9 cellular contexts compared by ENCODE assay signal in the genomic region with DNA sequence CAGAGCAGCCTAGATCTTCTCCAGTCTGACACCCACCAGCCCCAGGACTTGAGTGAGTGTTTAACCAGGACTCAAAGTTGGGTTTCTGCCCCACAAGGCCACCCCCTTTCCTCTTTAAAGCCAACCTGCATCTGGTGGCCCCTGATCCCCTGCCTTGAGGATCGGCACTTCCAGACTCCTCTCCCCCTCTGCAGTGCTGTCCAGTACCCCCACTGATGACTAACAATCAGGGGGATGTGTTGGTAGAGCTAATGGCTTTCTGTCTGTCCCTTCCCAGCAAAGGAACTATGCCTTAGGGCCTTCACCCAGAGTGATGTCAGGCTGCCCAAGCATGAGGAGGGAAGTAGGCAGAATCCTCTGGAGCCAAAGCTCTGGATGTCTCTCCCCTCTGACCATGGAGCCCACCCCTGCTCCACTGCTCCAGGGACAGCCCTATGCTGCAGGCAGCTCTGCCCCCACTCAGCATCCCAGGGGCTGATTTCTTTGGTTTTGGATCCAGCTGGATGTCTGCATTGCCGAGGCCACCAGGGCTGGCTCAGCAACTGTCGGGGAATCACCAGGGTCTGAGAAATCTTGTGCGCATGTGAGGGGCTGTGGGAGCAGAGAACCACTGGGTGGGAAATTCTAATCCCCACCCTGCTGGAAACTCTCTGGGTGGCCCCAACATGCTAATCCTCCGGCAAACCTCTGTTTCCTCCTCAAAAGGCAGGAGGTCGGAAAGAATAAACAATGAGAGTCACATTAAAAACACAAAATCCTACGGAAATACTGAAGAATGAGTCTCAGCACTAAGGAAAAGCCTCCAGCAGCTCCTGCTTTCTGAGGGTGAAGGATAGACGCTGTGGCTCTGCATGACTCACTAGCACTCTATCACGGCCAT. TPM values are rescaled to one million over a fixed set of nuclear protein-coding genes. Genes with fewer than 3 reads are reported as not detected.
DNase-seq lines count a peak whose midpoint lies in the region; ATAC-seq and TF ChIP-seq lines count a peak whose summit lies in the region.
"Had no signal": no experiment of that assay in that cellular context is flagged by ENCODE, and none has a peak within 500 bp of the region (broad histone marks: within the 10 kb centered on the region; RNA-seq: fewer than 3 reads in every experiment).

No MANE protein-coding gene starts in this region.

- H3K4me1 ChIP-seq in esophagus muscularis mucosa, result peaks cover 12 to 28% (median 25%) of the 10 kb centered on the region in 4 donors

- ATAC-seq in HG02642 (IDR thresholded peaks at IDR 0.05; ENCODE audit: poor library complexity, unreplicated experiment), result no peak

- H3K27ac ChIP-seq in esophagus muscularis mucosa (replicated peaks in 1 of 4), result peak overlapping the region in 3 of 4 donors; percentile 11 to 56 (median 51)

- DNase-seq in COLO829 (ENCODE audit: low spot score), result peak; percentile 25
- DNase-seq in T1000 (lab: John Stamatoyannopoulos, UW), result peak; percentile 33
- DNase-seq in esophagus muscularis mucosa (ENCODE audit: extremely low spot score), result no peak
- DNase-seq in pulmonary artery endothelial cell (ENCODE audit: low read depth, low spot score), result peak; percentile 78
- no peak for DNase-seq in AML-193 (lab: John Stamatoyannopoulos, UW)
- DNase-seq in UCSD-AML1 (lab: John Stamatoyannopoulos, UW; ENCODE audit: unreplicated experiment), result no peak
- DNase-seq in HuH-7 (ENCODE audit: low spot score), result no peak
- DNase-seq: NCI-H345 had no signal

- TF ChIP-seq CTCF in esophagus muscularis mucosa (IDR thresholded peaks at IDR 0.05), result no peak

- H3K27me3 ChIP-seq in esophagus muscularis mucosa, result no peaks in the 10 kb centered on the region

- no peak overlapping the region for H3K4me3 ChIP-seq in esophagus muscularis mucosa

- H3K9me3 ChIP-seq in esophagus muscularis mucosa, result no peaks in the 10 kb centered on the region

- intact Hi-C loops in esophagus muscularis mucosa (cut with DNase I), result no loop called here

- WGBS in esophagus muscularis mucosa, result 54% methylated on average over 9 of the region's 9 CpGs

- TF ChIP-seq EP300 in esophagus muscularis mucosa (IDR thresholded peaks at IDR 0.05), result no peak

- H3K36me3 ChIP-seq in esophagus muscularis mucosa, result no peaks in the 10 kb centered on the region

- TF ChIP-seq POLR2A in esophagus muscularis mucosa (IDR thresholded peaks at IDR 0.05; ENCODE audit: low read depth), result no peak

RNA-seq across cellular contexts. Expression of a gene that starts 42.9 kb away (rescaled TPM):
- total RNA-seq in esophagus muscularis mucosa (100 to 1,000 TPM; 118 to 154 (median 131) TPM), pulmonary artery endothelial cell (278 and 353 TPM in 2 replicates)

RNA-seq across cellular contexts. Expression of a gene that starts 52.0 kb away (rescaled TPM):
- total RNA-seq in esophagus muscularis mucosa (10 to 100 TPM; 18.7 to 42.3 (median 27.7) TPM), pulmonary artery endothelial cell (6.7 and 12.1 TPM in 2 replicates)

Comparison
In these comparisons a context has a peak if more than half of its experiments do, and no peak if none do; other contexts are left out.
1. DNase-seq: peak in COLO829 (single experiment), T1000 (single experiment) and pulmonary artery endothelial cell (single experiment); none in esophagus muscularis mucosa (single experiment), AML-193 (0 of 2), UCSD-AML1 (single experiment) and HuH-7 (single experiment).